Comparison of ENCODE assay signal across 3 cellular contexts in genomic region chr4:132759199-132759780, GRCh38.
A peak's percentile ranks its signal among the peaks of the same experiment; 100 is the strongest.
TF ChIP-seq lines count a peak whose summit lies in the region.

No MANE protein-coding gene starts in this region.

TF ChIP-seq in HepG2, 621 proteins besides CTCF, POLR2A, EP300 and RAD21:
- TF ChIP-seq MAFK (conservative IDR thresholded peaks at IDR 0.05 in 1 of 2, IDR thresholded peaks at IDR 0.05 in 1 of 2; ENCODE audit: low read length in 2 of 2) (peak; percentile 96 to 100), PTBP1 (IDR thresholded peaks at IDR 0.05; ENCODE audit: low read depth, low read length, poor library complexity, severe bottlenecking) (no peak), ZBTB49 (CRISPR knock-in tag; IDR thresholded peaks at IDR 0.05; ENCODE audit: borderline replicate concordance) (no peak), XRCC5 (optimal IDR thresholded peaks at IDR 0.05; ENCODE audit: low read length) (no peak), MAFF (IDR thresholded peaks at IDR 0.05; ENCODE audit: low read depth, low read length) (peak; percentile 99), HDAC1 (CRISPR knock-in tag; IDR thresholded peaks at IDR 0.05) (no peak)

TF ChIP-seq in IMR-90, 13 proteins besides CTCF, POLR2A, EP300 and RAD21:
- TF ChIP-seq BHLHE40 (IDR thresholded peaks at IDR 0.05; ENCODE audit: low read depth, low read length) (no peak), MAFK (IDR thresholded peaks at IDR 0.05; ENCODE audit: low read depth, low read length) (peak; percentile 100)

TF ChIP-seq in H1, 55 proteins besides CTCF, POLR2A, EP300 and RAD21:
- TF ChIP-seq ASH2L (IDR thresholded peaks at IDR 0.05; ENCODE audit: low read length): no peak
- no peak for TF ChIP-seq SP1 (IDR thresholded peaks at IDR 0.05; ENCODE audit: low read depth, low read length)
- TF ChIP-seq MAFK (IDR thresholded peaks at IDR 0.05; ENCODE audit: low read depth, low read length): peak; percentile 99
- TF ChIP-seq RNF2 (IDR thresholded peaks at IDR 0.05; ENCODE audit: borderline replicate concordance, low read depth, low read length, missing control alignments, poor library complexity, severe bottlenecking): no peak
